Comparison of ENCODE assay signal across 16 cellular contexts in the genomic region with DNA sequence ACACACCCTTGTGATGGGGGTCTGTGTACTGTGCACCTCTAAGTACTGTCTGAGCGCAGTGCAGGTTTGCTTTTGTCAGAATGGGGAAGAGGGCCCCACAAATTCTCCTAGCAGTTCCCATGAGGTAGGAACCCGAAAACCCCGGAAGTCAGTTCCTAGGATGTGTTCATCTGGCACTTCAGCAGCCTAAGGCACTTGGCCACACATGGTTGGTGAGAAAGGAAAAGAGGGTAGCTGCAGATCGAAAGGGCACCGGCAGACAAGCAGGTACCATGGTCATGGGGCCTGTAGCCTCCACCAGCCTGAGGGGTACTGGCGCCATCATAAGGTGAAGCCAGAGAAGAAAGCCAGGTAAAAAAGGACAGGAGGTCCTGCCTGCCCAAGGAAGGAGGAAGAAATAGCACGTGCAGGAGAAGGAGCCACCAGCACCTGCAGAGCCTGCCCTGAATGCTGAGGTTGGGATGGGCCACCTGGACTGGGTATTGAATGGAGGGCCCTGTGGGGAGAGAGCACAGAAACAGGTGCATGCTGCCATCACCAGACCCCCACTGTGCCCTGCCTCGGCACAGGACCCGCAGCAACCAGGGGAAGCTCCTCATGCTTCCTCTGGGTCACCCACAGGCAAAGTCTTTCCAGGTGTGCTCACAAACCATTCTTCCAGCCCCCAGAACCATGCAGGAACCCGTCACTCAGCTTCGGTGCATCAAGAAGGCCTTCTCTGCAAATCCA. TPM values are rescaled to one million over a fixed set of nuclear protein-coding genes. Genes with fewer than 3 reads are reported as not detected.
DNase-seq lines count a peak whose midpoint lies in the region; ATAC-seq and TF ChIP-seq lines count a peak whose summit lies in the region.
"Had no signal": no experiment of that assay in that cellular context is flagged by ENCODE, and none has a peak within 500 bp of the region (broad histone marks: within the 10 kb centered on the region; RNA-seq: fewer than 3 reads in every experiment).

No MANE protein-coding gene starts in this region.

- intact Hi-C loops in stomach (cut with DNase I; ENCODE audit: low total_unique reads), result no loop called here

- peak overlapping the region; percentile 51 for H3K27ac Mint-ChIP-seq in activated T-cell treated with anti-CD3 and anti-CD28 coated beads, Interleukin-2, amount 50 U/mL, for 24 hours
- H3K27ac Mint-ChIP-seq in central memory CD8-positive, alpha-beta T cell (ENCODE audit: low read depth), result peak overlapping the region; percentile 64

- DNase-seq in activated T-cell treated with anti-CD3 and anti-CD28 coated beads, Interleukin-2, amount 50 U/mL, for 24 hours, result no peak
- no peak for DNase-seq in activated T-cell treated with anti-CD3 and anti-CD28 coated beads for 4 hours
- peak; percentile 11 for DNase-seq in NCI-H146 treated with DMSO at 0.1 percent for 48 hours (lab: John Stamatoyannopoulos, UW; ENCODE audit: unreplicated experiment)
- DNase-seq in central memory CD8-positive, alpha-beta T cell (ENCODE audit: low spot score in 2 of 2), result no peak
- DNase-seq in stomach, result no peak
- no peak for DNase-seq in stimulated activated CD4-positive, alpha-beta T cell treated with anti-CD3 and anti-CD28 coated beads, Interleukin-12 subunit alpha, Interleukin-12 subunit beta, amount 100 ng/mL, for 4 hours
- DNase-seq in NCI-H2029 treated with DMSO at 0.1 percent for 48 hours (lab: John Stamatoyannopoulos, UW), result no peak
- DNase-seq: heart left ventricle had no signal

- ATAC-seq in central memory CD8-positive, alpha-beta T cell (replicated peaks; ENCODE audit: extremely low read depth, poor library complexity, severe bottlenecking), result no peak
- no peak for ATAC-seq in HG02852 (IDR thresholded peaks at IDR 0.05; ENCODE audit: unreplicated experiment)
- ATAC-seq: Right ventricle myocardium inferior had no signal

- WGBS in stomach, 5 donors, result 77 to 86% (median 81%) methylated on average over 11 of the region's 11 CpGs

- no peaks in the 10 kb centered on the region for H3K27me3 Mint-ChIP-seq in activated T-cell treated with anti-CD3 and anti-CD28 coated beads, Interleukin-2, amount 50 U/mL, for 24 hours
- H3K27me3 Mint-ChIP-seq in central memory CD8-positive, alpha-beta T cell, result no peaks in the 10 kb centered on the region

- peaks cover 82% of the 10 kb centered on the region for H3K36me3 Mint-ChIP-seq in activated T-cell treated with anti-CD3 and anti-CD28 coated beads, Interleukin-2, amount 50 U/mL, for 24 hours (ENCODE audit: low read depth)
- H3K36me3 Mint-ChIP-seq in central memory CD8-positive, alpha-beta T cell (ENCODE audit: insufficient read depth), result peaks cover 29% of the 10 kb centered on the region

- peaks cover 57 to 100% (median 100%) of the 10 kb centered on the region in 4 donors for H3K36me3 ChIP-seq in stomach

- peaks cover 65% of the 10 kb centered on the region for H3K4me1 Mint-ChIP-seq in activated T-cell treated with anti-CD3 and anti-CD28 coated beads, Interleukin-2, amount 50 U/mL, for 24 hours (ENCODE audit: low read depth)
- H3K4me1 Mint-ChIP-seq in central memory CD8-positive, alpha-beta T cell, result peaks cover 30% of the 10 kb centered on the region

- TF ChIP-seq EP300 in stomach (IDR thresholded peaks at IDR 0.05), result no peak

- peak overlapping the region; percentile 8 to 78 (median 61) for H3K27ac ChIP-seq in stomach
- H3K27ac ChIP-seq: coronary artery had no signal

- H3K4me1 ChIP-seq in stomach, result peaks cover 35 to 60% (median 52%) of the 10 kb centered on the region in 4 donors

- no peaks in the 10 kb centered on the region for H3K9me3 ChIP-seq in stomach
- H3K9me3 ChIP-seq: esophagus muscularis mucosa, heart left ventricle had no signal

- TF ChIP-seq POLR2A in stomach (IDR thresholded peaks at IDR 0.05), result no peak

- no peak for TF ChIP-seq CTCF in stomach (IDR thresholded peaks at IDR 0.05)

- H3K4me3 Mint-ChIP-seq in activated T-cell treated with anti-CD3 and anti-CD28 coated beads, Interleukin-2, amount 50 U/mL, for 24 hours, result no peak overlapping the region
- H3K4me3 Mint-ChIP-seq in central memory CD8-positive, alpha-beta T cell, result no peak overlapping the region

- H3K27me3 ChIP-seq in stomach, result no peaks in the 10 kb centered on the region
- H3K27me3 ChIP-seq: esophagus muscularis mucosa, heart left ventricle had no signal

- no peak overlapping the region for H3K4me3 ChIP-seq in stomach
- H3K4me3 ChIP-seq: coronary artery, esophagus muscularis mucosa, heart left ventricle had no signal

- H3K9me3 Mint-ChIP-seq in activated T-cell treated with anti-CD3 and anti-CD28 coated beads, Interleukin-2, amount 50 U/mL, for 24 hours, result no peaks in the 10 kb centered on the region
- H3K9me3 Mint-ChIP-seq in central memory CD8-positive, alpha-beta T cell, result no peaks in the 10 kb centered on the region

RNA-seq across cellular contexts. Expression of a gene that starts 8.1 kb away (rescaled TPM):
- total RNA-seq in stomach, result 10 to 100 TPM in 1 of 5 donors, 1 to 10 TPM in 4; 1.2 to 57.8 (median 3.7) TPM
- polyA plus RNA-seq in stomach, result 10 to 100 TPM in 1 of 3 donors, 1 to 10 TPM in 2; 6.6 to 17.0 (median 7.3) TPM

RNA-seq across cellular contexts. Expression of a gene that starts 29.3 kb away (rescaled TPM):
- total RNA-seq in stomach, result 10 to 100 TPM in 3 of 5 donors, 1 to 10 TPM in 2; 2.2 to 23.2 (median 16.3) TPM
- 10 to 100 TPM; 14.2 to 24.5 (median 20.3) TPM for polyA plus RNA-seq in stomach

RNA-seq across cellular contexts. Expression of a gene that starts 30.8 kb away (rescaled TPM):
- total RNA-seq in stomach, result 1 to 10 TPM in 1 of 5 donors, not detected in 4; 1.3 TPM
- 10 to 100 TPM in 1 of 3 donors, 1 to 10 TPM in 1, under 1 TPM in 1; 0.33 to 22.7 (median 1.1) TPM for polyA plus RNA-seq in stomach
- total RNA-seq: HT-29, kidney epithelial cell, M059J, pulmonary artery endothelial cell had no signal

RNA-seq across cellular contexts. Expression of a gene that starts 50.9 kb away (rescaled TPM):
- total RNA-seq in stomach, result 1 to 10 TPM in 3 of 5 donors, not detected in 2; 2.0 to 2.4 (median 2.3) TPM
- 1 to 10 TPM in 2 of 3 donors, under 1 TPM in 1; 0.35 to 5.0 (median 1.4) TPM for polyA plus RNA-seq in stomach

RNA-seq across cellular contexts. Expression of a gene that starts 59.3 kb away (rescaled TPM):
- total RNA-seq in stomach, result 100 to 1,000 TPM in 1 of 5 donors, 10 to 100 TPM in 4; 30.3 to 316 (median 38.8) TPM
- 10 to 100 TPM; 13.6 to 15.6 (median 15.0) TPM for polyA plus RNA-seq in stomach
